Comparison of ENCODE assay signal across 1 cellular context in the genomic region with DNA sequence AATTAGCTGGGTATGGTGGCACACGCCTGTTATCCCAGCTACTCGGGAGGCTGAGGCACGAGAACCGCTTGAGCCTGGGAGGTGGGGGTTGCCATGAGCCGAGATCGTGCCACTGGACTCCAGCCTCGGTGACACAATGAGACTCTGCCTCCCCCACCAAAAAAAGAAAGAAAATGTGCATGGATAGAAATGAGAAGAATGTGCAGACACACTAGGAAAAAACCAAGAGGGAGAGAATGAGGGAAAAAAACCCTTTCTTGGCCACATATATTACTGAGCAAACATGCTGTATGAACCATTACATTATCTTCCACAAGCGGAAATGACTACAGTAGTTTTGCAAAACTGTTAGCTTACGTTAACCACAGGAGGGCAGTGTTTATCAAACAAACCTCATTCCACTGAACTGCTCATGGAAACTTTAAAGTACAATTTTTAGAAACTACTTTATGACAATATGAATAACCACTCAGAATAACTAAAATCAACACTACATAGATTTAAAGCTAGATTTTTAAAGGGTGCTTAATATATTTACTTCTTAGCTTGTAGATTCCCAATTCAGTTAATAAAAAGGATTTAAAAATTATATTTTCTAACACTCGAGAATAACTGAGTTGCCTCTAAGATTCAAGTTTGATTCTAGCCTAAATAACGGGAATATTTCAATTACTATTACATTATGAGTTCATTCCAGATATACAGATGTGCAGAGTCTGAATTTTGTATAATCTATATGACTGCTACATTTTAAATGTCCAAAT.
TF ChIP-seq lines count a peak whose summit lies in the region.

No MANE protein-coding gene starts in this region.

TF ChIP-seq in HepG2, 621 proteins besides CTCF, POLR2A, EP300 and RAD21 (continued from another document):
- TF ChIP-seq, protein P1, sequence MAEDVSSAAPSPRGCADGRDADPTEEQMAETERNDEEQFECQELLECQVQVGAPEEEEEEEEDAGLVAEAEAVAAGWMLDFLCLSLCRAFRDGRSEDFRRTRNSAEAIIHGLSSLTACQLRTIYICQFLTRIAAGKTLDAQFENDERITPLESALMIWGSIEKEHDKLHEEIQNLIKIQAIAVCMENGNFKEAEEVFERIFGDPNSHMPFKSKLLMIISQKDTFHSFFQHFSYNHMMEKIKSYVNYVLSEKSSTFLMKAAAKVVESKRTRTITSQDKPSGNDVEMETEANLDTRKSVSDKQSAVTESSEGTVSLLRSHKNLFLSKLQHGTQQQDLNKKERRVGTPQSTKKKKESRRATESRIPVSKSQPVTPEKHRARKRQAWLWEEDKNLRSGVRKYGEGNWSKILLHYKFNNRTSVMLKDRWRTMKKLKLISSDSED (CRISPR knock-in tag; IDR thresholded peaks at IDR 0.05), result no peak
- TF ChIP-seq ZNF780A (CRISPR knock-in tag; IDR thresholded peaks at IDR 0.05), result no peak
- TF ChIP-seq NONO (IDR thresholded peaks at IDR 0.05), result no peak
- TF ChIP-seq NONO (CRISPR knock-in tag; conservative IDR thresholded peaks at IDR 0.05), result no peak
- peak; percentile 73 for TF ChIP-seq THAP11 (CRISPR knock-in tag; IDR thresholded peaks at IDR 0.05)
- no peak for TF ChIP-seq SAFB2 (CRISPR knock-in tag; IDR thresholded peaks at IDR 0.05; ENCODE audit: borderline replicate concordance, low read depth)
- TF ChIP-seq ZFP82 (CRISPR knock-in tag; IDR thresholded peaks at IDR 0.05; ENCODE audit: borderline replicate concordance), result no peak
- TF ChIP-seq ZC3H4 (CRISPR knock-in tag; IDR thresholded peaks at IDR 0.05; ENCODE audit: borderline replicate concordance), result no peak
- TF ChIP-seq ATAD3A (CRISPR knock-in tag; IDR thresholded peaks at IDR 0.05), result no peak
- 0 out of 2 replicates have a peak, but pooled peaks have one; percentile 27 for TF ChIP-seq CREM (IDR thresholded peaks at IDR 0.05)
- no peak for TF ChIP-seq CREM (CRISPR knock-in tag; IDR thresholded peaks at IDR 0.05)
- 0 out of 2 replicates have a peak, but pooled peaks have one; percentile 42 for TF ChIP-seq ELF1 (CRISPR knock-in tag; IDR thresholded peaks at IDR 0.05)
- no peak for TF ChIP-seq PITX1 (CRISPR knock-in tag; IDR thresholded peaks at IDR 0.05)
- TF ChIP-seq, protein P2, sequence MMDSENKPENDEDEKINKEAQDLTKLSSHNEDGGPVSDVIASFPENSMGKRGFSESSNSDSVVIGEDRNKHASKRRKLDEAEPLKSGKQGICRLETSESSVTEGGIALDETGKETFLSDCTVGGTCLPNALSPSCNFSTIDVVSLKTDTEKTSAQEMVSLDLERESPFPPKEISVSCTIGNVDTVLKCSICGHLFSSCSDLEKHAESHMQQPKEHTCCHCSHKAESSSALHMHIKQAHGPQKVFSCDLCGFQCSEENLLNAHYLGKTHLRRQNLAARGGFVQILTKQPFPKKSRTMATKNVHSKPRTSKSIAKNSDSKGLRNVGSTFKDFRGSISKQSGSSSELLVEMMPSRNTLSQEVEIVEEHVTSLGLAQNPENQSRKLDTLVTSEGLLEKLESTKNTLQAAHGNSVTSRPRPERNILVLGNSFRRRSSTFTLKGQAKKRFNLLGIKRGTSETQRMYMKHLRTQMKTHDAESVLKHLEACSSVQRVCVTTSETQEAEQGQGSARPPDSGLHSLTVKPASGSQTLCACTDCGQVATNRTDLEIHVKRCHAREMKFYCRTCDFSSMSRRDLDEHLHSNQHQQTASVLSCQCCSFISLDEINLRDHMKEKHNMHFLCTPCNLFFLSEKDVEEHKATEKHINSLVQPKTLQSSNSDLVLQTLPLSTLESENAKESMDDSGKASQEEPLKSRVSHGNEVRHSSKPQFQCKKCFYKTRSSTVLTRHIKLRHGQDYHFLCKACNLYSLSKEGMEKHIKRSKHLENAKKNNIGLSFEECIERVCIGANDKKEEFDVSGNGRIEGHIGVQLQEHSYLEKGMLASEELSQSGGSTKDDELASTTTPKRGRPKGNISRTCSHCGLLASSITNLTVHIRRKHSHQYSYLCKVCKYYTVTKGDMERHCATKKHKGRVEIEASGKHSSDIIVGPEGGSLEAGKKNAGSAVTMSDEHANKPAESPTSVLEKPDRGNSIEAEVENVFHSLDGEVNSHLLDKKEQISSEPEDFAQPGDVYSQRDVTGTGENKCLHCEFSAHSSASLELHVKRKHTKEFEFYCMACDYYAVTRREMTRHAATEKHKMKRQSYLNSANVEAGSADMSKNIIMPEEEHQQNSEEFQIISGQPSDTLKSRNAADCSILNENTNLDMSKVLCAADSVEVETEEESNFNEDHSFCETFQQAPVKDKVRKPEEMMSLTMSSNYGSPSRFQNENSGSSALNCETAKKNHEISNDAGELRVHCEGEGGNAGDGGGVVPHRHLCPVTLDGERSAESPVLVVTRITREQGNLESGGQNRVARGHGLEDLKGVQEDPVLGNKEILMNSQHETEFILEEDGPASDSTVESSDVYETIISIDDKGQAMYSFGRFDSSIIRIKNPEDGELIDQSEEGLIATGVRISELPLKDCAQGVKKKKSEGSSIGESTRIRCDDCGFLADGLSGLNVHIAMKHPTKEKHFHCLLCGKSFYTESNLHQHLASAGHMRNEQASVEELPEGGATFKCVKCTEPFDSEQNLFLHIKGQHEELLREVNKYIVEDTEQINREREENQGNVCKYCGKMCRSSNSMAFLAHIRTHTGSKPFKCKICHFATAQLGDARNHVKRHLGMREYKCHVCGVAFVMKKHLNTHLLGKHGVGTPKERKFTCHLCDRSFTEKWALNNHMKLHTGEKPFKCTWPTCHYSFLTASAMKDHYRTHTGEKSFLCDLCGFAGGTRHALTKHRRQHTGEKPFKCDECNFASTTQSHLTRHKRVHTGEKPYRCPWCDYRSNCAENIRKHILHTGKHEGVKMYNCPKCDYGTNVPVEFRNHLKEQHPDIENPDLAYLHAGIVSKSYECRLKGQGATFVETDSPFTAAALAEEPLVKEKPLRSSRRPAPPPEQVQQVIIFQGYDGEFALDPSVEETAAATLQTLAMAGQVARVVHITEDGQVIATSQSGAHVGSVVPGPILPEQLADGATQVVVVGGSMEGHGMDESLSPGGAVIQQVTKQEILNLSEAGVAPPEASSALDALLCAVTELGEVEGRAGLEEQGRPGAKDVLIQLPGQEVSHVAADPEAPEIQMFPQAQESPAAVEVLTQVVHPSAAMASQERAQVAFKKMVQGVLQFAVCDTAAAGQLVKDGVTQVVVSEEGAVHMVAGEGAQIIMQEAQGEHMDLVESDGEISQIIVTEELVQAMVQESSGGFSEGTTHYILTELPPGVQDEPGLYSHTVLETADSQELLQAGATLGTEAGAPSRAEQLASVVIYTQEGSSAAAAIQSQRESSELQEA (CRISPR knock-in tag; IDR thresholded peaks at IDR 0.05; ENCODE audit: not compliant biosample characterization), result no peak
- TF ChIP-seq ARNT (IDR thresholded peaks at IDR 0.05), result no peak
- TF ChIP-seq, protein P3, sequence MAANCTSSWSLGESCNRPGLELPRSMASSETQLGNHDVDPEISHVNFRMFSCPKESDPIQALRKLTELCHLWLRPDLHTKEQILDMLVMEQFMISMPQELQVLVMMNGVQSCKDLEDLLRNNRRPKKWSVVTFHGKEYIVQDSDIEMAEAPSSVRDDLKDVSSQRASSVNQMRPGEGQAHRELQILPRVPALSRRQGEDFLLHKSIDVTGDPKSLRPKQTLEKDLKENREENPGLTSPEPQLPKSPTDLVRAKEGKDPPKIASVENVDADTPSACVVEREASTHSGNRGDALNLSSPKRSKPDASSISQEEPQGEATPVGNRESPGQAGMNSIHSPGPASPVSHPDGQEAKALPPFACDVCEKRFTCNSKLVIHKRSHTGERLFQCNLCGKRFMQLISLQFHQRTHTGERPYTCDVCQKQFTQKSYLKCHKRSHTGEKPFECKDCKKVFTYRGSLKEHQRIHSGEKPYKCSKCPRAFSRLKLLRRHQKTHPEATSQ (CRISPR knock-in tag; IDR thresholded peaks at IDR 0.05; ENCODE audit: borderline replicate concordance), result no peak
- peak; percentile 58 for TF ChIP-seq SAP130 (CRISPR knock-in tag; IDR thresholded peaks at IDR 0.05; ENCODE audit: low read depth)
- TF ChIP-seq ZFX (CRISPR knock-in tag; IDR thresholded peaks at IDR 0.05; ENCODE audit: low read depth), result no peak
- no peak for TF ChIP-seq NFIB (CRISPR knock-in tag; IDR thresholded peaks at IDR 0.05; ENCODE audit: borderline replicate concordance)
- no peak for TF ChIP-seq KDM4B (CRISPR knock-in tag; IDR thresholded peaks at IDR 0.05)
- TF ChIP-seq KDM1A (CRISPR knock-in tag; IDR thresholded peaks at IDR 0.05), result 0 out of 2 replicates have a peak, but pooled peaks have one; percentile 9
- TF ChIP-seq HDAC1 (CRISPR knock-in tag; IDR thresholded peaks at IDR 0.05), result peak; percentile 43; the same call in 1 of the 2 replicates
- TF ChIP-seq ZMYM4 (CRISPR knock-in tag; IDR thresholded peaks at IDR 0.05), result 0 out of 2 replicates have a peak, but pooled peaks have one; percentile 21
- no peak for TF ChIP-seq ZNF724P (CRISPR knock-in tag; IDR thresholded peaks at IDR 0.05; ENCODE audit: borderline replicate concordance)
- TF ChIP-seq, protein P4, sequence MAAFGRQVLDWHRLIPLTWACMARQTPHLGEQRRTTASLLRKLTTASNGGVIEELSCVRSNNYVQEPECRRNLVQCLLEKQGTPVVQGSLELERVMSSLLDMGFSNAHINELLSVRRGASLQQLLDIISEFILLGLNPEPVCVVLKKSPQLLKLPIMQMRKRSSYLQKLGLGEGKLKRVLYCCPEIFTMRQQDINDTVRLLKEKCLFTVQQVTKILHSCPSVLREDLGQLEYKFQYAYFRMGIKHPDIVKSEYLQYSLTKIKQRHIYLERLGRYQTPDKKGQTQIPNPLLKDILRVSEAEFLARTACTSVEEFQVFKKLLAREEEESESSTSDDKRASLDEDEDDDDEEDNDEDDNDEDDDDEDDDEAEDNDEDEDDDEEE (CRISPR knock-in tag; IDR thresholded peaks at IDR 0.05), result no peak
- TF ChIP-seq CBFB (CRISPR knock-in tag; IDR thresholded peaks at IDR 0.05), result no peak; the same call in 1 of the 2 replicates
- no peak for TF ChIP-seq ZNF264 (CRISPR knock-in tag; IDR thresholded peaks at IDR 0.05)
- TF ChIP-seq GTF2F1 (IDR thresholded peaks at IDR 0.05; ENCODE audit: low read length), result no peak
- TF ChIP-seq MAF1 (CRISPR knock-in tag; IDR thresholded peaks at IDR 0.05; ENCODE audit: borderline replicate concordance), result no peak
- TF ChIP-seq ZNF768 (CRISPR knock-in tag; IDR thresholded peaks at IDR 0.05), result no peak
- TF ChIP-seq FOXA3 (CRISPR knock-in tag; IDR thresholded peaks at IDR 0.05), result peak; percentile 71
- no peak for TF ChIP-seq HOXD1 (CRISPR knock-in tag; IDR thresholded peaks at IDR 0.05)
- peak; percentile 84 for TF ChIP-seq ERF (CRISPR knock-in tag; IDR thresholded peaks at IDR 0.05)
- no peak for TF ChIP-seq ZNF484 (CRISPR knock-in tag; IDR thresholded peaks at IDR 0.05; ENCODE audit: borderline replicate concordance, low read depth)
- TF ChIP-seq GATAD1 (CRISPR knock-in tag; IDR thresholded peaks at IDR 0.05), result peak; percentile 49; the same call in 1 of the 2 replicates
